Comparison of ENCODE assay signal across 20 cellular contexts in genomic region chr12:93279849-93280412, GRCh38.
DNase-seq lines count a peak whose midpoint lies in the region; ATAC-seq and TF ChIP-seq lines count a peak whose summit lies in the region.
"Had no signal": no experiment of that assay in that cellular context is flagged by ENCODE, and none has a peak within 500 bp of the region (broad histone marks: within the 10 kb centered on the region; RNA-seq: fewer than 3 reads in every experiment).

No MANE protein-coding gene starts in this region.

- no peaks in the 10 kb centered on the region for H3K27me3 Mint-ChIP-seq in neural crest cell (ENCODE audit: low read depth)

- TF ChIP-seq CTCF in brain microvascular endothelial cell (IDR thresholded peaks at IDR 0.05; ENCODE audit: low read depth, low read length, missing control alignments), result no peak
- no peak for TF ChIP-seq CTCF in neural crest cell (conservative IDR thresholded peaks at IDR 0.05)
- TF ChIP-seq CTCF in WERI-Rb-1 (IDR thresholded peaks at IDR 0.05; ENCODE audit: low read depth, low read length), result no peak
- TF ChIP-seq CTCF in foreskin keratinocyte (conservative IDR thresholded peaks at IDR 0.05), result no peak

- no peak for ATAC-seq in foreskin keratinocyte
- ATAC-seq: natural killer cell had no signal

- H3K4me1 ChIP-seq in foreskin keratinocyte, result no peaks in the 10 kb centered on the region

- peaks cover 11% of the 10 kb centered on the region for H3K4me1 Mint-ChIP-seq in neural crest cell
- H3K4me1 Mint-ChIP-seq: natural killer cell had no signal

- H3K36me3 ChIP-seq in brain microvascular endothelial cell (replicated peaks) (no peaks in the 10 kb centered on the region), WERI-Rb-1 (no peaks in the 10 kb centered on the region)

- peaks cover 2% of the 10 kb centered on the region for H3K9me3 Mint-ChIP-seq in neural crest cell
- H3K9me3 Mint-ChIP-seq: natural killer cell had no signal

- no peak overlapping the region for H3K4me3 Mint-ChIP-seq in neural crest cell
- H3K4me3 Mint-ChIP-seq: natural killer cell had no signal

- peak; percentile 4 for DNase-seq in NCI-H748 (lab: John Stamatoyannopoulos, UW; ENCODE audit: unreplicated experiment)
- DNase-seq in NCI-H748 treated with DMSO at 0.1 percent for 48 hours (lab: John Stamatoyannopoulos, UW), result no peak
- DNase-seq in NCI-H2107 treated with DMSO at 0.1 percent for 48 hours (lab: John Stamatoyannopoulos, UW; ENCODE audit: unreplicated experiment), result peak; percentile 81
- DNase-seq in brain microvascular endothelial cell, result peak; percentile 5
- DNase-seq in neural crest cell (ENCODE audit: low read depth, low spot score), result no peak
- DNase-seq in AG08395 (ENCODE audit: low spot score), result no peak
- no peak for DNase-seq in WERI-Rb-1
- no peak for DNase-seq in foreskin keratinocyte
- DNase-seq: activated CD4-positive, alpha-beta T cell treated with anti-CD3 and anti-CD28 coated beads, Interleukin-2, amount 50 U/mL, for 48 hours; activated naive CD4-positive, alpha-beta T cell; activated T-cell treated with anti-CD3 and anti-CD28 coated beads for 4 hours; DMS79; kidney; mesendoderm; natural killer cell; NCI-H1930; NK-92 treated with Interleukin-12 subunit alpha and Interleukin-12 subunit beta, amount 100 ng/mL, for 24 hours; T-helper 1 cell had no signal

- no peaks in the 10 kb centered on the region for H3K36me3 Mint-ChIP-seq in neural crest cell (ENCODE audit: low read depth)
- H3K36me3 Mint-ChIP-seq: natural killer cell had no signal

- H3K27me3 ChIP-seq in brain microvascular endothelial cell (replicated peaks) (no peaks in the 10 kb centered on the region), WERI-Rb-1 (ENCODE audit: insufficient read depth, low read depth, severe bottlenecking) (no peaks in the 10 kb centered on the region), foreskin keratinocyte (no peaks in the 10 kb centered on the region)

- H3K27ac ChIP-seq in brain microvascular endothelial cell (no peak overlapping the region), WERI-Rb-1 (no peak overlapping the region), foreskin keratinocyte (no peak overlapping the region)
- H3K27ac ChIP-seq: C4-2B had no signal

- H3K9me3 ChIP-seq in WERI-Rb-1 (ENCODE audit: severe bottlenecking), result no peaks in the 10 kb centered on the region

- in situ Hi-C loops in brain microvascular endothelial cell (cut with HindIII; ENCODE audit: low pct_ligation_motif_present, low sequenced_read_pairs), result no loop called here

- H3K4me3 ChIP-seq in brain microvascular endothelial cell (ENCODE audit: low read depth, low read length), result no peak overlapping the region
- no peak overlapping the region for H3K4me3 ChIP-seq in WERI-Rb-1 (ENCODE audit: low read depth, low read length)
- H3K4me3 ChIP-seq: K562 had no signal

- peak overlapping the region; percentile 16 for H3K27ac Mint-ChIP-seq in neural crest cell (ENCODE audit: unreplicated experiment)
- H3K27ac Mint-ChIP-seq: natural killer cell had no signal

Comparison
In these comparisons a context has a peak if more than half of its experiments do, and no peak if none do; other contexts are left out.
1. DNase-seq: peak in NCI-H748 (single experiment), NCI-H2107 treated with DMSO at 0.1 percent for 48 hours (single experiment) and brain microvascular endothelial cell (single experiment); none in NCI-H748 treated with DMSO at 0.1 percent for 48 hours (single experiment), neural crest cell (single experiment), AG08395 (single experiment), WERI-Rb-1 (single experiment) and foreskin keratinocyte (0 of 2).